Comparison of ENCODE assay signal across 2 cellular contexts in genomic region chr1:77370161-77370560, GRCh38.
TF ChIP-seq lines count a peak whose summit lies in the region.

No MANE protein-coding gene starts in this region.

TF ChIP-seq in SK-N-SH, 30 proteins besides CTCF, POLR2A, EP300 and RAD21 (continued from another document):
- TF ChIP-seq REST (IDR thresholded peaks at IDR 0.05; ENCODE audit: low read depth, low read length) (no peak), POLR2AphosphoS5 (IDR thresholded peaks at IDR 0.05; ENCODE audit: low read depth, low read length) (no peak)

TF ChIP-seq in SK-N-SH treated with all-trans-retinoic acid at 6 μM for 48 hours, 23 proteins besides CTCF, POLR2A, EP300 and RAD21 (continued from another document):
- no peak for TF ChIP-seq TSHZ2 (CRISPR knock-in tag; IDR thresholded peaks at IDR 0.05)
- no peak for TF ChIP-seq BACH2 (CRISPR knock-in tag; IDR thresholded peaks at IDR 0.05; ENCODE audit: borderline replicate concordance)
- TF ChIP-seq OSR1 (CRISPR knock-in tag; IDR thresholded peaks at IDR 0.05): no peak
TF ChIP-seq in SK-N-SH treated with all-trans-retinoic acid at 6 μM for 48 hours: peak in this region for 0.
